Comparison of ENCODE assay signal across 2 cellular contexts in the genomic region with DNA sequence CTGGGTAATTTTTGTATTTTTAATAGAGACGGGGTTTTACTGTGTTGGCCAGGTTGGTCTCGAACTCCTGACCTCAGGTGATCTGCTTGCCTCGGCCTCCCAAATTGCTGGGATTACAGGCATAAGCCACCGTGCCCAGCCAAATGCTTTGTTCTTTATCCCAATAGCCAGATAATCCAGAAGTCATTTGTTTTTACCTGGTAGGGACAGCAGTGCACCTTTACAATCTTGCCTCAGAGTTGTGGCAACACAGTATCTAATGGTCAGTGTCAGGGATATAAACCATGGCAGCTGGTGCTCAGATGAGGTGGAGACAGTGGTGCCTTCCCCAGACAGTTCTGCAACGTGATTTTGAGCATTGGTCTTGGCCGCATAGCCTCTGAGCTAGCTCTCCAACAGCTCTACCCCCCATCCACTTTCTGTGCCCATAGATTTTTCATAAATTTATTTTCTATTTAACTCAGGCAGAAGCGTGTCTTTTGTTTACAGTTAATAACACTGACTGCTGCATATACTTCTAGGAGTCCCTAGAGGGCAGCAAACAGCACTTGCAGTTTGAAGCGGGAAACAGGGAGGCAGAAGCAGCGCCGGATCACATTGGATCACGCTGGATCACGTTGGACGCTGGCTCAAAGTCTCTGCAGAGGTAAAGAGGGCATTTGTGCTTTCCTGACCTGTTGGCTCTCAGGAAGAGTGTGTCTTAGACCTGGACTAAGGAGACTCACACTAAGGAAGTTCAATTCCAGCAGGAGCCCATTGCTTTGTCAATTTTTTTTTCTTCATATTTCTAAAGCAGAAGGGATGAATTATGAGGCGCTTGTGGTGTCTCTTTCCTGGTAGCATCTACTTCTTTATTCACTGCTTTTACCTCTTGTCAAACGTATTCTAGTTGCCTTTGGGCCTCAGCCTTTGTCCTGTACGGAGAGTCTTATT.
TF ChIP-seq lines count a peak whose summit lies in the region.

No MANE protein-coding gene starts in this region.

TF ChIP-seq in HCT116, 20 proteins besides CTCF, POLR2A, EP300 and RAD21:
- peak; percentile 92; the same call in 1 of the 2 replicates for TF ChIP-seq CBX3 (IDR thresholded peaks at IDR 0.05; ENCODE audit: low read depth)
- TF ChIP-seq, protein P1, sequence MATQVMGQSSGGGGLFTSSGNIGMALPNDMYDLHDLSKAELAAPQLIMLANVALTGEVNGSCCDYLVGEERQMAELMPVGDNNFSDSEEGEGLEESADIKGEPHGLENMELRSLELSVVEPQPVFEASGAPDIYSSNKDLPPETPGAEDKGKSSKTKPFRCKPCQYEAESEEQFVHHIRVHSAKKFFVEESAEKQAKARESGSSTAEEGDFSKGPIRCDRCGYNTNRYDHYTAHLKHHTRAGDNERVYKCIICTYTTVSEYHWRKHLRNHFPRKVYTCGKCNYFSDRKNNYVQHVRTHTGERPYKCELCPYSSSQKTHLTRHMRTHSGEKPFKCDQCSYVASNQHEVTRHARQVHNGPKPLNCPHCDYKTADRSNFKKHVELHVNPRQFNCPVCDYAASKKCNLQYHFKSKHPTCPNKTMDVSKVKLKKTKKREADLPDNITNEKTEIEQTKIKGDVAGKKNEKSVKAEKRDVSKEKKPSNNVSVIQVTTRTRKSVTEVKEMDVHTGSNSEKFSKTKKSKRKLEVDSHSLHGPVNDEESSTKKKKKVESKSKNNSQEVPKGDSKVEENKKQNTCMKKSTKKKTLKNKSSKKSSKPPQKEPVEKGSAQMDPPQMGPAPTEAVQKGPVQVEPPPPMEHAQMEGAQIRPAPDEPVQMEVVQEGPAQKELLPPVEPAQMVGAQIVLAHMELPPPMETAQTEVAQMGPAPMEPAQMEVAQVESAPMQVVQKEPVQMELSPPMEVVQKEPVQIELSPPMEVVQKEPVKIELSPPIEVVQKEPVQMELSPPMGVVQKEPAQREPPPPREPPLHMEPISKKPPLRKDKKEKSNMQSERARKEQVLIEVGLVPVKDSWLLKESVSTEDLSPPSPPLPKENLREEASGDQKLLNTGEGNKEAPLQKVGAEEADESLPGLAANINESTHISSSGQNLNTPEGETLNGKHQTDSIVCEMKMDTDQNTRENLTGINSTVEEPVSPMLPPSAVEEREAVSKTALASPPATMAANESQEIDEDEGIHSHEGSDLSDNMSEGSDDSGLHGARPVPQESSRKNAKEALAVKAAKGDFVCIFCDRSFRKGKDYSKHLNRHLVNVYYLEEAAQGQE (IDR thresholded peaks at IDR 0.05; ENCODE audit: low read depth), result no peak
- TF ChIP-seq, protein P2, sequence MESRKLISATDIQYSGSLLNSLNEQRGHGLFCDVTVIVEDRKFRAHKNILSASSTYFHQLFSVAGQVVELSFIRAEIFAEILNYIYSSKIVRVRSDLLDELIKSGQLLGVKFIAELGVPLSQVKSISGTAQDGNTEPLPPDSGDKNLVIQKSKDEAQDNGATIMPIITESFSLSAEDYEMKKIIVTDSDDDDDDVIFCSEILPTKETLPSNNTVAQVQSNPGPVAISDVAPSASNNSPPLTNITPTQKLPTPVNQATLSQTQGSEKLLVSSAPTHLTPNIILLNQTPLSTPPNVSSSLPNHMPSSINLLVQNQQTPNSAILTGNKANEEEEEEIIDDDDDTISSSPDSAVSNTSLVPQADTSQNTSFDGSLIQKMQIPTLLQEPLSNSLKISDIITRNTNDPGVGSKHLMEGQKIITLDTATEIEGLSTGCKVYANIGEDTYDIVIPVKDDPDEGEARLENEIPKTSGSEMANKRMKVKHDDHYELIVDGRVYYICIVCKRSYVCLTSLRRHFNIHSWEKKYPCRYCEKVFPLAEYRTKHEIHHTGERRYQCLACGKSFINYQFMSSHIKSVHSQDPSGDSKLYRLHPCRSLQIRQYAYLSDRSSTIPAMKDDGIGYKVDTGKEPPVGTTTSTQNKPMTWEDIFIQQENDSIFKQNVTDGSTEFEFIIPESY (IDR thresholded peaks at IDR 0.05; ENCODE audit: extremely low read depth, insufficient replicate concordance, low read length), result peak; percentile 41
- TF ChIP-seq, protein P3, sequence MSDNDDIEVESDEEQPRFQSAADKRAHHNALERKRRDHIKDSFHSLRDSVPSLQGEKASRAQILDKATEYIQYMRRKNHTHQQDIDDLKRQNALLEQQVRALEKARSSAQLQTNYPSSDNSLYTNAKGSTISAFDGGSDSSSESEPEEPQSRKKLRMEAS (IDR thresholded peaks at IDR 0.05), result peak; percentile 95
- peak; percentile 17; the same call in 1 of the 2 replicates for TF ChIP-seq POLR2AphosphoS5 (IDR thresholded peaks at IDR 0.05; ENCODE audit: low read depth, low read length)
- no peak for TF ChIP-seq TCF7L2 (IDR thresholded peaks at IDR 0.05; ENCODE audit: borderline replicate concordance, extremely low read depth, insufficient read depth, insufficient read length)
- TF ChIP-seq YY1 (IDR thresholded peaks at IDR 0.05; ENCODE audit: extremely low read depth, insufficient replicate concordance, low read depth, low read length), result peak; percentile 67

TF ChIP-seq in WTC11, 78 proteins besides CTCF, POLR2A, EP300 and RAD21:
- TF ChIP-seq ZNF416 (CRISPR knock-in tag; IDR thresholded peaks at IDR 0.05), result no peak
- TF ChIP-seq, protein P4, sequence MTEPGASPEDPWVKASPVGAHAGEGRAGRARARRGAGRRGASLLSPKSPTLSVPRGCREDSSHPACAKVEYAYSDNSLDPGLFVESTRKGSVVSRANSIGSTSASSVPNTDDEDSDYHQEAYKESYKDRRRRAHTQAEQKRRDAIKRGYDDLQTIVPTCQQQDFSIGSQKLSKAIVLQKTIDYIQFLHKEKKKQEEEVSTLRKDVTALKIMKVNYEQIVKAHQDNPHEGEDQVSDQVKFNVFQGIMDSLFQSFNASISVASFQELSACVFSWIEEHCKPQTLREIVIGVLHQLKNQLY (CRISPR knock-in tag; IDR thresholded peaks at IDR 0.05), result no peak
- TF ChIP-seq, protein P3 (CRISPR knock-in tag; IDR thresholded peaks at IDR 0.05), result peak; percentile 87
- TF ChIP-seq, protein P5, sequence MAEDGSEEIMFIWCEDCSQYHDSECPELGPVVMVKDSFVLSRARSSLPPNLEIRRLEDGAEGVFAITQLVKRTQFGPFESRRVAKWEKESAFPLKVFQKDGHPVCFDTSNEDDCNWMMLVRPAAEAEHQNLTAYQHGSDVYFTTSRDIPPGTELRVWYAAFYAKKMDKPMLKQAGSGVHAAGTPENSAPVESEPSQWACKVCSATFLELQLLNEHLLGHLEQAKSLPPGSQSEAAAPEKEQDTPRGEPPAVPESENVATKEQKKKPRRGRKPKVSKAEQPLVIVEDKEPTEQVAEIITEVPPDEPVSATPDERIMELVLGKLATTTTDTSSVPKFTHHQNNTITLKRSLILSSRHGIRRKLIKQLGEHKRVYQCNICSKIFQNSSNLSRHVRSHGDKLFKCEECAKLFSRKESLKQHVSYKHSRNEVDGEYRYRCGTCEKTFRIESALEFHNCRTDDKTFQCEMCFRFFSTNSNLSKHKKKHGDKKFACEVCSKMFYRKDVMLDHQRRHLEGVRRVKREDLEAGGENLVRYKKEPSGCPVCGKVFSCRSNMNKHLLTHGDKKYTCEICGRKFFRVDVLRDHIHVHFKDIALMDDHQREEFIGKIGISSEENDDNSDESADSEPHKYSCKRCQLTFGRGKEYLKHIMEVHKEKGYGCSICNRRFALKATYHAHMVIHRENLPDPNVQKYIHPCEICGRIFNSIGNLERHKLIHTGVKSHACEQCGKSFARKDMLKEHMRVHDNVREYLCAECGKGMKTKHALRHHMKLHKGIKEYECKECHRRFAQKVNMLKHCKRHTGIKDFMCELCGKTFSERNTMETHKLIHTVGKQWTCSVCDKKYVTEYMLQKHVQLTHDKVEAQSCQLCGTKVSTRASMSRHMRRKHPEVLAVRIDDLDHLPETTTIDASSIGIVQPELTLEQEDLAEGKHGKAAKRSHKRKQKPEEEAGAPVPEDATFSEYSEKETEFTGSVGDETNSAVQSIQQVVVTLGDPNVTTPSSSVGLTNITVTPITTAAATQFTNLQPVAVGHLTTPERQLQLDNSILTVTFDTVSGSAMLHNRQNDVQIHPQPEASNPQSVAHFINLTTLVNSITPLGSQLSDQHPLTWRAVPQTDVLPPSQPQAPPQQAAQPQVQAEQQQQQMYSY (CRISPR knock-in tag; IDR thresholded peaks at IDR 0.05), result no peak
- no peak for TF ChIP-seq MYBL2 (CRISPR knock-in tag; IDR thresholded peaks at IDR 0.05)
- TF ChIP-seq, protein P6, sequence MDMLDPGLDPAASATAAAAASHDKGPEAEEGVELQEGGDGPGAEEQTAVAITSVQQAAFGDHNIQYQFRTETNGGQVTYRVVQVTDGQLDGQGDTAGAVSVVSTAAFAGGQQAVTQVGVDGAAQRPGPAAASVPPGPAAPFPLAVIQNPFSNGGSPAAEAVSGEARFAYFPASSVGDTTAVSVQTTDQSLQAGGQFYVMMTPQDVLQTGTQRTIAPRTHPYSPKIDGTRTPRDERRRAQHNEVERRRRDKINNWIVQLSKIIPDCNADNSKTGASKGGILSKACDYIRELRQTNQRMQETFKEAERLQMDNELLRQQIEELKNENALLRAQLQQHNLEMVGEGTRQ (CRISPR knock-in tag; IDR thresholded peaks at IDR 0.05), result peak; percentile 28; the same call in 1 of the 2 replicates
